ENCODE assay signal across 22 cellular contexts in genomic region chr10:31574566-31574965, GRCh38.
"Had no signal": no experiment of that assay in that cellular context is flagged by ENCODE, and none has a peak within 500 bp of the region (broad histone marks: within the 10 kb centered on the region; RNA-seq: fewer than 3 reads in every experiment).

No MANE protein-coding gene starts in this region.

- H3K27ac ChIP-seq: KMS-11, SJSA1 had no signal

- H3K36me3 ChIP-seq: SJSA1 had no signal

- H3K27me3 ChIP-seq: SJSA1 had no signal

- H3K4me2 ChIP-seq: KMS-11, SK-N-SH had no signal

- H3K9me3 ChIP-seq: SJSA1, SK-N-SH had no signal

- H3K9ac ChIP-seq: KMS-11, SK-N-SH had no signal

- ATAC-seq: K562 had no signal

- H3K4me3 ChIP-seq: K562, SJSA1 had no signal

- H3K4me1 ChIP-seq: SJSA1 had no signal

- DNase-seq: Kasumi-1, MV-4-11, NCI-H1048, NCI-H1105, NCI-H1417, NCI-H1436 treated with DMSO at 0.1 percent for 48 hours, NCI-H1694, NCI-H187 treated with DMSO at 0.1 percent for 48 hours, NCI-H2029 treated with DMSO at 0.1 percent for 48 hours, NCI-H2171 treated with DMSO at 0.1 percent for 48 hours, NCI-H345, NCI-H510A, NCI-H524 treated with DMSO at 0.1 percent for 48 hours, NCI-H69, NCI-H774, Right ventricle myocardium superior, RPMI8226, SIG-M5, SK-N-SH had no signal
